28 cellular contexts compared by ENCODE assay signal in genomic region chr6:122222761-122223160, GRCh38.
DNase-seq lines count a peak whose midpoint lies in the region; ATAC-seq and TF ChIP-seq lines count a peak whose summit lies in the region.
"Had no signal": no experiment of that assay in that cellular context is flagged by ENCODE, and none has a peak within 500 bp of the region (broad histone marks: within the 10 kb centered on the region; RNA-seq: fewer than 3 reads in every experiment).

No MANE protein-coding gene starts in this region.

- H3K4me1 Mint-ChIP-seq in MCF 10A (ENCODE audit: insufficient read depth, unreplicated experiment), result no peaks in the 10 kb centered on the region
- no peaks in the 10 kb centered on the region for H3K4me1 Mint-ChIP-seq in activated T-cell treated with anti-CD3 and anti-CD28 coated beads, Interleukin-2, amount 50 U/mL, for 4 hours (ENCODE audit: low read depth)
- H3K4me1 Mint-ChIP-seq in T-helper 2 cell treated with Interferon-gamma antibody and Interleukin-4, amounts not matched to agents 5 μg/mL and 100 μg/mL, for 36 hours (ENCODE audit: low read depth), result no peaks in the 10 kb centered on the region
- H3K4me1 Mint-ChIP-seq: activated CD8-positive, alpha-beta memory T cell treated with anti-CD3 and anti-CD28 coated beads, Interleukin-2, amount 10 ng/mL, durations not matched to agents 7 days and 5 days; CD8-positive, alpha-beta memory T cell; nephron had no signal

- BruUV-seq in MCF 10A (replicated peaks; lab: Mats Ljungman, UMichigan) (no TSS peak), A673 (replicated peaks; lab: Mats Ljungman, UMichigan) (no TSS peak)

- H3K27ac ChIP-seq in breast epithelium, result no peak overlapping the region
- peak overlapping the region; percentile 55 for H3K27ac ChIP-seq in skeletal muscle tissue (ENCODE audit: low read depth, low read length)
- no peak overlapping the region for H3K27ac ChIP-seq in A673 (ENCODE audit: low read depth, low read length, poor library complexity, severe bottlenecking)
- H3K27ac ChIP-seq: heart right ventricle, HL-60, pancreas, spleen, transverse colon had no signal

- H3K36me3 ChIP-seq in breast epithelium (no peaks in the 10 kb centered on the region), skeletal muscle tissue (ENCODE audit: control insufficient read depth in 3 of 3, insufficient read depth in 3 of 3, low read length in 3 of 3) (no peaks in the 10 kb centered on the region), A673 (ENCODE audit: insufficient read depth, low read length, poor library complexity, severe bottlenecking) (no peaks in the 10 kb centered on the region)
- H3K36me3 ChIP-seq: heart right ventricle, pancreas, spleen, transverse colon had no signal

- no peak overlapping the region for H3K9ac ChIP-seq in skeletal muscle tissue (ENCODE audit: low read depth in 1 of 3, low read length in 3 of 3)

- H3K4me3 Mint-ChIP-seq in MCF 10A (ENCODE audit: unreplicated experiment), result no peak overlapping the region
- H3K4me3 Mint-ChIP-seq in activated T-cell treated with anti-CD3 and anti-CD28 coated beads, Interleukin-2, amount 50 U/mL, for 4 hours, result no peak overlapping the region
- no peak overlapping the region for H3K4me3 Mint-ChIP-seq in T-helper 2 cell treated with Interferon-gamma antibody and Interleukin-4, amounts not matched to agents 5 μg/mL and 100 μg/mL, for 36 hours
- H3K4me3 Mint-ChIP-seq: activated CD8-positive, alpha-beta memory T cell treated with anti-CD3 and anti-CD28 coated beads, Interleukin-2, amount 10 ng/mL, durations not matched to agents 7 days and 5 days; activated T-cell treated with anti-CD3 and anti-CD28 coated beads, Interleukin-2, amount 50 U/mL, for 72 hours; CD8-positive, alpha-beta memory T cell; nephron; WTC11 had no signal

- peaks cover 91% of the 10 kb centered on the region for H3K27me3 Mint-ChIP-seq in MCF 10A (ENCODE audit: insufficient read depth, unreplicated experiment)
- H3K27me3 Mint-ChIP-seq in activated T-cell treated with anti-CD3 and anti-CD28 coated beads, Interleukin-2, amount 50 U/mL, for 4 hours (ENCODE audit: low read depth), result no peaks in the 10 kb centered on the region
- H3K27me3 Mint-ChIP-seq in T-helper 2 cell treated with Interferon-gamma antibody and Interleukin-4, amounts not matched to agents 5 μg/mL and 100 μg/mL, for 36 hours (ENCODE audit: low read depth), result no peaks in the 10 kb centered on the region
- H3K27me3 Mint-ChIP-seq: activated CD8-positive, alpha-beta memory T cell treated with anti-CD3 and anti-CD28 coated beads, Interleukin-2, amount 10 ng/mL, durations not matched to agents 7 days and 5 days; CD8-positive, alpha-beta memory T cell had no signal

- no peaks in the 10 kb centered on the region for H3K9me3 Mint-ChIP-seq in MCF 10A (ENCODE audit: unreplicated experiment)
- no peaks in the 10 kb centered on the region for H3K9me3 Mint-ChIP-seq in activated T-cell treated with anti-CD3 and anti-CD28 coated beads, Interleukin-2, amount 50 U/mL, for 4 hours
- H3K9me3 Mint-ChIP-seq in T-helper 2 cell treated with Interferon-gamma antibody and Interleukin-4, amounts not matched to agents 5 μg/mL and 100 μg/mL, for 36 hours, result no peaks in the 10 kb centered on the region
- H3K9me3 Mint-ChIP-seq: activated T-cell treated with anti-CD3 and anti-CD28 coated beads, Interleukin-2, amount 50 U/mL, for 72 hours; nephron; WTC11 had no signal

- POLR2A ChIA-PET in MCF 10A (lab: Yijun Ruan, JAX) (no interaction called here), A673 (lab: Charles Lee; ENCODE audit: low non-redundant PET) (no interaction called here)

- no peak overlapping the region for H3K27ac Mint-ChIP-seq in MCF 10A (ENCODE audit: low read depth, unreplicated experiment)
- no peak overlapping the region for H3K27ac Mint-ChIP-seq in T-helper 2 cell treated with Interferon-gamma antibody and Interleukin-4, amounts not matched to agents 5 μg/mL and 100 μg/mL, for 36 hours
- H3K27ac Mint-ChIP-seq: activated CD8-positive, alpha-beta memory T cell treated with anti-CD3 and anti-CD28 coated beads, Interleukin-2, amount 10 ng/mL, durations not matched to agents 7 days and 5 days; activated T-cell treated with anti-CD3 and anti-CD28 coated beads, Interleukin-2, amount 50 U/mL, for 72 hours; CD8-positive, alpha-beta memory T cell; nephron; WTC11 had no signal

- no peak for ATAC-seq in activated T-cell treated with anti-CD3 and anti-CD28 coated beads, Interleukin-2, amount 50 U/mL, for 4 hours
- ATAC-seq: activated CD8-positive, alpha-beta memory T cell treated with anti-CD3 and anti-CD28 coated beads, Interleukin-2, amount 10 ng/mL, durations not matched to agents 7 days and 5 days; activated T-cell treated with anti-CD3 and anti-CD28 coated beads, Interleukin-2, amount 50 U/mL, for 72 hours; heart right ventricle; HepG2; pancreas; right cardiac atrium; WTC11 had no signal

- H3K27me3 ChIP-seq in breast epithelium, result no peaks in the 10 kb centered on the region
- no peaks in the 10 kb centered on the region for H3K27me3 ChIP-seq in skeletal muscle tissue (ENCODE audit: control insufficient read depth in 3 of 3, insufficient read depth in 3 of 3, low read length in 3 of 3)
- no peaks in the 10 kb centered on the region for H3K27me3 ChIP-seq in A673 (replicated peaks; ENCODE audit: insufficient read depth, low read depth, low read length, poor library complexity)
- H3K27me3 ChIP-seq: heart right ventricle, pancreas, spleen, transverse colon had no signal

- CTCF ChIA-PET in MCF 10A (lab: Yijun Ruan, JAX), result interaction anchor here (1.2 kb wide), 1 partner anchor 125 kb away, joined by 4 read pairs; no protein-coding TSS in a partner anchor
- CTCF ChIA-PET in A673 (lab: Charles Lee), result no interaction called here

- TF ChIP-seq CTCF in MCF 10A (IDR thresholded peaks at IDR 0.05; ENCODE audit: unreplicated experiment) (no peak), breast epithelium (IDR thresholded peaks at IDR 0.05) (no peak), A673 (conservative IDR thresholded peaks at IDR 0.05; ENCODE audit: low read depth, low read length) (no peak)

- H3K9me3 ChIP-seq in breast epithelium, result no peaks in the 10 kb centered on the region
- no peaks in the 10 kb centered on the region for H3K9me3 ChIP-seq in skeletal muscle tissue (ENCODE audit: control insufficient read depth in 3 of 3, low read length in 3 of 3)
- no peaks in the 10 kb centered on the region for H3K9me3 ChIP-seq in A673 (ENCODE audit: low read depth, low read length, poor library complexity, severe bottlenecking)
- H3K9me3 ChIP-seq: heart right ventricle, pancreas, spleen, transverse colon had no signal

- TF ChIP-seq POLR2A in breast epithelium (IDR thresholded peaks at IDR 0.05), result no peak

- H3K4me3 ChIP-seq in breast epithelium, result no peak overlapping the region
- peak overlapping the region in 1 of 3 donors; percentile 8 for H3K4me3 ChIP-seq in skeletal muscle tissue (ENCODE audit: low read length in 3 of 3)
- no peak overlapping the region for H3K4me3 ChIP-seq in A673 (ENCODE audit: low read depth, low read length, poor library complexity, severe bottlenecking)
- H3K4me3 ChIP-seq: heart right ventricle, pancreas, spleen, transverse colon had no signal

- DNase-seq in MCF 10A (ENCODE audit: unreplicated experiment), result peak; percentile 18
- DNase-seq in breast epithelium (ENCODE audit: low spot score in 2 of 2), result no peak
- peak; percentile 55 for DNase-seq in OCI-M1 (lab: John Stamatoyannopoulos, UW)
- DNase-seq in fibroblast of gingiva (ENCODE audit: low read depth), result peak; percentile 66
- no peak for DNase-seq in activated T-cell treated with anti-CD3 and anti-CD28 coated beads, Interleukin-2, amount 50 U/mL, for 4 hours
- no peak for DNase-seq in T-helper 2 cell treated with Interferon-gamma antibody and Interleukin-4, amounts not matched to agents 5 μg/mL and 100 μg/mL, for 36 hours (ENCODE audit: low spot score)
- no peak for DNase-seq in A673 (ENCODE audit: low spot score)
- DNase-seq: activated CD4-positive, alpha-beta T cell treated with anti-CD3 and anti-CD28 coated beads, Interleukin-2, amount 50 U/mL, for 1 hour; activated CD8-positive, alpha-beta memory T cell treated with anti-CD3 and anti-CD28 coated beads, Interleukin-2, amount 10 ng/mL, durations not matched to agents 7 days and 5 days; activated naive CD4-positive, alpha-beta T cell treated with Interleukin-2 at 50 U/mL for 16 hours; activated T-cell treated with anti-CD3 and anti-CD28 coated beads, Interleukin-2, amount 50 U/mL, for 72 hours; amniotic stem cell; CD8-positive, alpha-beta memory T cell; DMS 273 treated with DMSO at 0.1 percent for 48 hours; heart right ventricle; Karpas-422; NCI-H1105; NCI-H2029; NCI-H2227 treated with DMSO at 0.1 percent for 48 hours; pancreas; right cardiac atrium; spleen; transverse colon had no signal

- intact Hi-C loops in MCF 10A (cut with micrococcal nuclease), result no loop called here
- intact Hi-C loops in breast epithelium (cut with DNase I; ENCODE audit: low total_unique reads), result no loop called here
- intact Hi-C loops in A673 (cut with micrococcal nuclease; ENCODE audit: unreplicated experiment), result no loop called here

- no peaks in the 10 kb centered on the region for H3K36me3 Mint-ChIP-seq in MCF 10A (ENCODE audit: insufficient read depth, unreplicated experiment)
- H3K36me3 Mint-ChIP-seq in activated T-cell treated with anti-CD3 and anti-CD28 coated beads, Interleukin-2, amount 50 U/mL, for 4 hours (ENCODE audit: insufficient read depth), result no peaks in the 10 kb centered on the region
- no peaks in the 10 kb centered on the region for H3K36me3 Mint-ChIP-seq in T-helper 2 cell treated with Interferon-gamma antibody and Interleukin-4, amounts not matched to agents 5 μg/mL and 100 μg/mL, for 36 hours (ENCODE audit: low read depth)
- H3K36me3 Mint-ChIP-seq: activated CD8-positive, alpha-beta memory T cell treated with anti-CD3 and anti-CD28 coated beads, Interleukin-2, amount 10 ng/mL, durations not matched to agents 7 days and 5 days; CD8-positive, alpha-beta memory T cell; WTC11 had no signal

- H3K4me1 ChIP-seq in breast epithelium (no peaks in the 10 kb centered on the region), skeletal muscle tissue (ENCODE audit: control insufficient read depth in 3 of 3, insufficient read depth in 3 of 3, low read length in 3 of 3) (peaks cover 0 to 2% (median 0%) of the 10 kb centered on the region in 3 donors), A673 (ENCODE audit: insufficient read depth, low read length, poor library complexity, severe bottlenecking) (no peaks in the 10 kb centered on the region)
- H3K4me1 ChIP-seq: pancreas, spleen, transverse colon had no signal

Comparison
In these comparisons a context has a peak if more than half of its experiments do, and no peak if none do; other contexts are left out.
1. DNase-seq: peak in MCF 10A (single experiment), OCI-M1 (single experiment) and fibroblast of gingiva (single experiment); none in breast epithelium (0 of 2), activated T-cell treated with anti-CD3 and anti-CD28 coated beads, Interleukin-2, amount 50 U/mL, for 4 hours (single experiment), T-helper 2 cell treated with Interferon-gamma antibody and Interleukin-4, amounts not matched to agents 5 μg/mL and 100 μg/mL, for 36 hours (single experiment) and A673 (single experiment).